Comparison of ENCODE assay signal across 22 cellular contexts in genomic region chr1:155694167-155694566, GRCh38.
"Had no signal": no experiment of that assay in that cellular context is flagged by ENCODE, and none has a peak within 500 bp of the region (broad histone marks: within the 10 kb centered on the region; RNA-seq: fewer than 3 reads in every experiment).

No MANE protein-coding gene starts in this region.

- DNase-seq: activated B cell treated with CpG ODN at 0.5 μM for 24 hours; activated CD4-positive, alpha-beta T cell treated with anti-CD3 and anti-CD28 coated beads, Interleukin-2, amount 10 ng/mL, durations not matched to agents 24 days and 14 days; activated CD8-positive, alpha-beta T cell treated with anti-CD3 and anti-CD28 coated beads for 36 hours; activated naive CD4-positive, alpha-beta T cell treated with Interleukin-2 at 50 U/mL for 16 hours; activated T-cell treated with anti-CD3 and anti-CD28 coated beads, Interleukin-2, amount 50 U/mL, for 1 hour; aorta; brain microvascular endothelial cell; cerebellar nuclear complex; cortex of kidney; gastrocnemius medialis; heart left ventricle; kidney; left lung; nephron progenitor cell; occipital lobe; posterior cingulate gyrus; stimulated activated CD4-positive, alpha-beta T cell treated with anti-CD3 and anti-CD28 coated beads, Interleukin-12 subunit alpha, Interleukin-12 subunit beta, amount 100 ng/mL, for 4 hours; stimulated activated CD4-positive, alpha-beta T cell treated with anti-CD3 and anti-CD28 coated beads, Interleukin-1b, Interleukin-23, amount 100 ng/mL, for 48 hours; stimulated activated CD8-positive, alpha-beta memory T cell treated with anti-CD3 and anti-CD28 coated beads, Interleukin-4, amount 100 ng/mL, for 48 hours; stimulated activated naive CD4-positive, alpha-beta T cell treated with Interleukin-2 at 50 U/mL for 16 hours; tibial artery had no signal

- H3K27me3 ChIP-seq: brain microvascular endothelial cell, gastrocnemius medialis, heart left ventricle, left lung, tibial artery had no signal

- H3K27ac Mint-ChIP-seq: activated B cell treated with CpG ODN at 0.5 μM for 24 hours; activated CD4-positive, alpha-beta T cell treated with anti-CD3 and anti-CD28 coated beads, Interleukin-2, amount 10 ng/mL, durations not matched to agents 24 days and 14 days; activated CD8-positive, alpha-beta T cell treated with anti-CD3 and anti-CD28 coated beads for 36 hours; activated T-helper 2 cell treated with anti-CD3 and anti-CD28 coated beads, Interferon-gamma antibody, Interleukin-2, Interleukin-4, amounts not matched to agents 10 μg/mL and 5 μg/mL and 100 μg/mL, durations not matched to agents 14 hours and 24 hours and 36 hours; nephron progenitor cell had no signal

- ATAC-seq: activated CD8-positive, alpha-beta T cell treated with anti-CD3 and anti-CD28 coated beads for 36 hours; gastrocnemius medialis; left lung had no signal

- H3K27me3 Mint-ChIP-seq: activated B cell treated with CpG ODN at 0.5 μM for 24 hours; activated CD4-positive, alpha-beta T cell treated with anti-CD3 and anti-CD28 coated beads, Interleukin-2, amount 10 ng/mL, durations not matched to agents 24 days and 14 days; activated CD8-positive, alpha-beta T cell treated with anti-CD3 and anti-CD28 coated beads for 36 hours had no signal

- H3K4me3 ChIP-seq: heart left ventricle, left lung, tibial artery had no signal

- H3K4me3 Mint-ChIP-seq: activated B cell treated with CpG ODN at 0.5 μM for 24 hours; activated CD4-positive, alpha-beta T cell treated with anti-CD3 and anti-CD28 coated beads, Interleukin-2, amount 10 ng/mL, durations not matched to agents 24 days and 14 days; activated CD8-positive, alpha-beta T cell treated with anti-CD3 and anti-CD28 coated beads for 36 hours; nephron progenitor cell had no signal

- H3K9me3 Mint-ChIP-seq: activated B cell treated with CpG ODN at 0.5 μM for 24 hours; activated CD8-positive, alpha-beta T cell treated with anti-CD3 and anti-CD28 coated beads for 36 hours had no signal

- H3K9me3 ChIP-seq: gastrocnemius medialis, left lung, tibial artery had no signal
